8 cellular contexts compared by ENCODE assay signal in the genomic region with DNA sequence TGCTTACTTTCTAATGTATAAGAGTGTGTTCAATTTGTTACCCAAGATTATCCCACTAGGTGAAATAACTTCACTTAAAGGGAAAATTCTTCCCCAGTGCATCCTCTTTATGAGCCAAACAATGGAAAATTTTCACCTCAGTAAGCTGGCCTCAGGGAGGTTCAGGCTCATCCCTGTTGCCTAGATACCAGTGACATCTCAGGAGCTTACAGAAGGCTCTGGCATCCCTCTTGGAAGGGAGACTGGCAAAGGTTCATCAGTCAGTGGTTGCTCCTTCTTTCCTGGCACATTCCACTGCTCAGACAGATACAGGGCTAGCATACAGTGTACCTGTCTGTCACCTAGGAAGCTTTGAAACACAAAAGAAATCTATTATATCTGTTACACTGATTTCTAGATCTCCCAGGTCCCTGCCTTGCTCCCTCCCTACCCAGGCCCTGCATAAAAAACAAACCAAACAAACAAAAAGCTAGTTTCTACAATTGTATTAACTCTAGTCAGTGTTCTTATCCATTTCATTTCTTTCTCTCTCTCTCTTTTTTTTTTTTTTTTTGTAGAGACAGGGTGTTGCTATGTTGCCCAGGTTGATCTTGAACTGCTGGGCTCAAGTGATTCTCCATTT. TPM values are rescaled to one million over a fixed set of nuclear protein-coding genes. Genes with fewer than 3 reads are reported as not detected.
DNase-seq lines count a peak whose midpoint lies in the region; ATAC-seq, FAIRE-seq and TF ChIP-seq lines count a peak whose summit lies in the region.

No MANE protein-coding gene starts in this region.

- TF ChIP-seq POLR2A in erythroblast (IDR thresholded peaks at IDR 0.05; ENCODE audit: low read length): no peak

- 0 out of 2 replicates have a peak overlapping the region, but pooled peaks have one; percentile 98 for H3K27ac ChIP-seq in BLaER1
- no peak overlapping the region for H3K27ac ChIP-seq in KMS-11
- no peak overlapping the region for H3K27ac ChIP-seq in mucosa of rectum (ENCODE audit: low read depth in 2 of 2, low read length in 2 of 2)

- no peak for ATAC-seq in GM19452 (IDR thresholded peaks at IDR 0.05; ENCODE audit: unreplicated experiment)

- H3K4me1 ChIP-seq in BLaER1: peaks cover 58% of the 10 kb centered on the region
- peaks cover 13% of the 10 kb centered on the region for H3K4me1 ChIP-seq in KMS-11 (ENCODE audit: low read depth, poor library complexity, severe bottlenecking)
- peaks cover 27 to 37% of the 10 kb centered on the region in 2 donors for H3K4me1 ChIP-seq in mucosa of rectum (ENCODE audit: control insufficient read depth in 2 of 2, insufficient read depth in 2 of 2, low read length in 2 of 2)

- FAIRE-seq in bronchial epithelial cell (lab: Jason Lieb, UNC): no peak

- H3K9ac ChIP-seq in BLaER1 (peak overlapping the region; percentile 98), KMS-11 (no peak overlapping the region; the same call in 1 of the 2 replicates), mucosa of rectum (ENCODE audit: low read depth in 1 of 2, low read length in 2 of 2) (peak overlapping the region; percentile 98 to 100)

- no peak overlapping the region for H2AFZ ChIP-seq in KMS-11 (ENCODE audit: low read depth)

- TF ChIP-seq CTCF in KMS-11 (conservative IDR thresholded peaks at IDR 0.05; ENCODE audit: low read depth, low read length) (no peak), bronchial epithelial cell (IDR thresholded peaks at IDR 0.05; ENCODE audit: insufficient read depth, low read length, severe bottlenecking) (no peak)

- H3K4me2 ChIP-seq in BLaER1 (peak overlapping the region; percentile 93), KMS-11 (peak overlapping the region; percentile 71)

- peak; percentile 37 for DNase-seq in bronchial epithelial cell (ENCODE audit: low read depth)
- DNase-seq in erythroblast (lab: John Stamatoyannopoulos, UW): no peak
- DNase-seq in NCI-H2107 treated with DMSO at 0.1 percent for 48 hours (lab: John Stamatoyannopoulos, UW; ENCODE audit: unreplicated experiment): no peak
- DNase-seq in NCI-H1092 (lab: John Stamatoyannopoulos, UW): no peak

- H4K20me1 ChIP-seq in BLaER1 (peaks cover 57% of the 10 kb centered on the region), KMS-11 (ENCODE audit: insufficient read depth) (no peaks in the 10 kb centered on the region)

- H3K36me3 ChIP-seq in BLaER1: peaks cover 51% of the 10 kb centered on the region
- no peaks in the 10 kb centered on the region for H3K36me3 ChIP-seq in KMS-11 (ENCODE audit: insufficient read depth)
- peaks cover 13% of the 10 kb centered on the region for H3K36me3 ChIP-seq in bronchial epithelial cell (ENCODE audit: control insufficient read depth, insufficient read depth, low read length)
- peaks cover 23 to 24% of the 10 kb centered on the region in 2 donors for H3K36me3 ChIP-seq in mucosa of rectum (ENCODE audit: control insufficient read depth in 2 of 2, insufficient read depth in 2 of 2, low read length in 2 of 2)

- H3K27me3 ChIP-seq in BLaER1: no peaks in the 10 kb centered on the region
- no peaks in the 10 kb centered on the region for H3K27me3 ChIP-seq in KMS-11 (ENCODE audit: insufficient read depth, low read depth)
- no peaks in the 10 kb centered on the region for H3K27me3 ChIP-seq in bronchial epithelial cell (ENCODE audit: control insufficient read depth, insufficient read depth, low read length)
- no peaks in the 10 kb centered on the region for H3K27me3 ChIP-seq in mucosa of rectum (ENCODE audit: control insufficient read depth in 2 of 2, insufficient read depth in 2 of 2, low read length in 2 of 2)

- H3K4me3 ChIP-seq in BLaER1: peak overlapping the region; percentile 92
- no peak overlapping the region for H3K4me3 ChIP-seq in KMS-11 (IDR thresholded peaks at IDR 0.05; ENCODE audit: insufficient read depth, low read depth, low read length)
- no peak overlapping the region for H3K4me3 ChIP-seq in bronchial epithelial cell (ENCODE audit: low read depth, low read length)
- peak overlapping the region; percentile 92 to 99 for H3K4me3 ChIP-seq in mucosa of rectum (ENCODE audit: low read length in 2 of 2)

- H3K79me2 ChIP-seq in KMS-11 (ENCODE audit: insufficient read depth, low read depth): peaks cover 61% of the 10 kb centered on the region

- H3K9me3 ChIP-seq in BLaER1: no peaks in the 10 kb centered on the region
- H3K9me3 ChIP-seq in mucosa of rectum (ENCODE audit: control insufficient read depth in 2 of 2, low read length in 2 of 2): no peaks in the 10 kb centered on the region

RNA-seq across cellular contexts. Expression of a gene that starts 1.7 kb away (rescaled TPM):
- 37.4 and 53.8 TPM in 2 replicates for total RNA-seq in bronchial epithelial cell

RNA-seq across cellular contexts. Expression of a gene that starts 29.6 kb away (rescaled TPM):
- 10.5 and 14.3 TPM in 2 replicates for total RNA-seq in bronchial epithelial cell

RNA-seq across cellular contexts. Expression of a gene that starts 52.6 kb away (rescaled TPM):
- total RNA-seq in bronchial epithelial cell: 1.0 and 1.1 TPM in 2 replicates

Comparison
In these comparisons a context has a peak if more than half of its experiments do, and no peak if none do; other contexts are left out.
1. H3K4me3 ChIP-seq: peak in BLaER1 (single experiment) and mucosa of rectum (2 of 2); none in KMS-11 (single experiment) and bronchial epithelial cell (single experiment).